28 cellular contexts compared by ENCODE assay signal in genomic region chr9:122518841-122519240, GRCh38. TPM values are rescaled to one million over a fixed set of nuclear protein-coding genes. Genes with fewer than 3 reads are reported as not detected.
"Had no signal": no experiment of that assay in that cellular context is flagged by ENCODE, and none has a peak within 500 bp of the region (broad histone marks: within the 10 kb centered on the region; RNA-seq: fewer than 3 reads in every experiment).

A gene with protein sequence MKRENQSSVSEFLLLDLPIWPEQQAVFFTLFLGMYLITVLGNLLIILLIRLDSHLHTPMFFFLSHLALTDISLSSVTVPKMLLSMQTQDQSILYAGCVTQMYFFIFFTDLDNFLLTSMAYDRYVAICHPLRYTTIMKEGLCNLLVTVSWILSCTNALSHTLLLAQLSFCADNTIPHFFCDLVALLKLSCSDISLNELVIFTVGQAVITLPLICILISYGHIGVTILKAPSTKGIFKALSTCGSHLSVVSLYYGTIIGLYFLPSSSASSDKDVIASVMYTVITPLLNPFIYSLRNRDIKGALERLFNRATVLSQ (plus strand): TSS chr9:122519141. CDS start chr9:122519141, 0 bp downstream.

- DNase-seq: stimulated activated CD4-positive, alpha-beta T cell treated with anti-CD3 and anti-CD28 coated beads, Interleukin-2, amount 100 ng/mL, for 48 hours; stimulated activated CD4-positive, alpha-beta T cell treated with anti-CD3 and anti-CD28 coated beads, Interleukin-4, amount 100 ng/mL, for 1 hour; stimulated activated CD4-positive, alpha-beta T cell treated with anti-CD3 and anti-CD28 coated beads, Interleukin-4, amount 100 ng/mL, for 24 hours; stimulated activated CD4-positive, alpha-beta T cell treated with anti-CD3 and anti-CD28 coated beads, Interleukin-4, amount 100 ng/mL, for 4 hours; stimulated activated CD8-positive, alpha-beta memory T cell treated with anti-CD3 and anti-CD28 coated beads, Interleukin-4, amount 100 ng/mL, for 48 hours; stimulated activated naive B cell treated with anti-CD40 and anti-IgM and Interleukin-4, amounts not matched to agents 10 μg/mL and 1 μg/mL and 100 μg/mL, for 72 hours; stimulated activated naive CD4-positive, alpha-beta T cell; stimulated activated naive CD4-positive, alpha-beta T cell treated with Interleukin-2 at 50 U/mL for 16 hours; stimulated activated naive CD8-positive, alpha-beta T cell treated with anti-CD3 and anti-CD28 coated beads, Interleukin-15, amount 100 ng/mL, for 72 hours; stimulated activated naive CD8-positive, alpha-beta T cell treated with anti-CD3 and anti-CD28 coated beads, Interleukin-15, Interleukin-2, amounts not matched to agents 100 U/mL and 50 U/mL, for 24 hours; stomach; testis; thyroid gland; tibial artery; transverse colon; upper lobe of left lung; upper lobe of right lung; uterus had no signal

- ATAC-seq: stimulated activated effector memory CD8-positive, alpha-beta T cell treated with anti-CD3 and anti-CD28 coated beads, Interleukin-12 subunit alpha, Interleukin-12 subunit beta, amount 100 ng/mL, for 72 hours; stimulated activated memory B cell treated with anti-CD40 and anti-IgM and Interleukin-4, amounts not matched to agents 10 μg/mL and 1 μg/mL and 100 μg/mL, for 72 hours; stimulated activated naive B cell treated with anti-CD40 and anti-IgM and Interleukin-4, amounts not matched to agents 10 μg/mL and 1 μg/mL and 100 μg/mL, for 72 hours; stimulated activated naive CD8-positive, alpha-beta T cell treated with anti-CD3 and anti-CD28 coated beads, Interleukin-15, amount 100 ng/mL, for 72 hours; stimulated activated naive CD8-positive, alpha-beta T cell treated with anti-CD3 and anti-CD28 coated beads, Interleukin-15, Interleukin-2, amounts not matched to agents 100 U/mL and 50 U/mL, for 24 hours; upper lobe of right lung had no signal

- H3K27me3 ChIP-seq: stomach, suprapubic skin, testis, thyroid gland, tibial nerve, transverse colon, upper lobe of left lung, upper lobe of right lung, uterus, vagina had no signal

- H3K36me3 ChIP-seq: stomach, suprapubic skin, thoracic aorta, thyroid gland, tibial artery, tibial nerve, transverse colon, upper lobe of left lung, upper lobe of right lung, uterus, vagina had no signal

- H3K9me3 ChIP-seq: stomach, suprapubic skin, testis, thoracic aorta, thyroid gland, tibial artery, tibial nerve, transverse colon, upper lobe of left lung, upper lobe of right lung, uterus, vagina had no signal

- H3K27ac ChIP-seq: stomach, suprapubic skin, testis, thoracic aorta, thyroid gland, tibial artery, tibial nerve, transverse colon, upper lobe of left lung, upper lobe of right lung, uterus, vagina had no signal

- H3K4me1 ChIP-seq: stomach, suprapubic skin, testis, thyroid gland, tibial artery, tibial nerve, transverse colon, upper lobe of left lung, upper lobe of right lung, uterus, vagina had no signal

- H3K4me3 ChIP-seq: stomach, suprapubic skin, testis, thoracic aorta, thyroid gland, tibial artery, tibial nerve, transverse colon, upper lobe of left lung, upper lobe of right lung, uterus, vagina had no signal

RNA-seq across cellular contexts. Expression of the gene that starts here (rescaled TPM):
- total RNA-seq: subcutaneous adipose tissue, suprapubic skin, temporal lobe, thoracic aorta, thyroid gland, tibial nerve, transverse colon, upper lobe of left lung, upper lobe of right lung, ureter, urinary bladder, uterus, vagina had no signal
